In genomic region chr17:45290269-45290765, GRCh38 we compare ENCODE assay signal across 16 cellular contexts. TPM values are rescaled to one million over a fixed set of nuclear protein-coding genes. Genes with fewer than 3 reads are reported as not detected.
DNase-seq lines count a peak whose midpoint lies in the region; ATAC-seq and TF ChIP-seq lines count a peak whose summit lies in the region.
"Had no signal": no experiment of that assay in that cellular context is flagged by ENCODE, and none has a peak within 500 bp of the region (broad histone marks: within the 10 kb centered on the region; RNA-seq: fewer than 3 reads in every experiment).

No MANE protein-coding gene starts in this region.

- peak overlapping the region; percentile 54 for H3K27ac Mint-ChIP-seq in T-helper 1 cell treated with Interleukin-12 subunit alpha and Interleukin-12 subunit beta and Interleukin-4 antibody, amounts not matched to agents 30 μg/mL and 1 μg/mL, for 36 hours

- DNase-seq in T-helper 1 cell: no peak
- peak; percentile 51 for DNase-seq in NCI-H1694 treated with DMSO at 0.1 percent for 48 hours (lab: John Stamatoyannopoulos, UW)
- DNase-seq in psoas muscle: peak in 1 of 2 donors; percentile 37
- DNase-seq in upper lobe of left lung: no peak
- DNase-seq in effector CD8-positive, alpha-beta T cell (lab: John Stamatoyannopoulos, UW): no peak
- no peak for DNase-seq in hepatic stellate cell (ENCODE audit: low spot score)
- DNase-seq: activated T-cell treated with anti-CD3 and anti-CD28 coated beads, Interleukin-2, amount 50 U/mL, for 1 hour; mucosa of descending colon; NCI-H1417 treated with DMSO at 0.1 percent for 48 hours; NCI-H748 treated with DMSO at 0.1 percent for 48 hours had no signal

- 55 to 74% (median 57%) methylated on average over 11 of the region's 11 CpGs for WGBS in psoas muscle, 3 donors
- 89 to 92% methylated on average over 11 of the region's 11 CpGs for WGBS in upper lobe of left lung, 2 donors

- ATAC-seq in psoas muscle: no peak
- ATAC-seq in upper lobe of left lung (ENCODE audit: low FRiP score in 2 of 2): no peak
- ATAC-seq: mucosa of descending colon had no signal

- H3K27me3 ChIP-seq in psoas muscle (ENCODE audit: insufficient read depth in 3 of 3, low read length in 2 of 3): no peaks in the 10 kb centered on the region
- no peaks in the 10 kb centered on the region for H3K27me3 ChIP-seq in upper lobe of left lung

- TF ChIP-seq EP300 in upper lobe of left lung (IDR thresholded peaks at IDR 0.05): no peak

- TF ChIP-seq CTCF in psoas muscle (IDR thresholded peaks at IDR 0.05) (no peak), upper lobe of left lung (IDR thresholded peaks at IDR 0.05) (no peak)

- H3K4me1 ChIP-seq in psoas muscle (peaks cover 87% of the 10 kb centered on the region), upper lobe of left lung (peaks cover 45 to 72% (median 70%) of the 10 kb centered on the region in 4 donors)

- peaks cover 3 to 51% of the 10 kb centered on the region in 2 donors for H3K36me3 ChIP-seq in psoas muscle (ENCODE audit: insufficient read depth in 1 of 2, low read depth in 1 of 2)
- H3K36me3 ChIP-seq in upper lobe of left lung: peaks cover 0 to 51% (median 25%) of the 10 kb centered on the region in 4 donors
- H3K36me3 ChIP-seq: thoracic aorta had no signal

- TF ChIP-seq POLR2A in upper lobe of left lung (IDR thresholded peaks at IDR 0.05): no peak

- H3K4me3 Mint-ChIP-seq in T-helper 1 cell treated with Interleukin-12 subunit alpha and Interleukin-12 subunit beta and Interleukin-4 antibody, amounts not matched to agents 30 μg/mL and 1 μg/mL, for 36 hours: no peak overlapping the region

- H3K36me3 Mint-ChIP-seq in T-helper 1 cell treated with Interleukin-12 subunit alpha and Interleukin-12 subunit beta and Interleukin-4 antibody, amounts not matched to agents 30 μg/mL and 1 μg/mL, for 36 hours (ENCODE audit: low read depth): peaks cover 23% of the 10 kb centered on the region

- no peaks in the 10 kb centered on the region for H3K27me3 Mint-ChIP-seq in T-helper 1 cell treated with Interleukin-12 subunit alpha and Interleukin-12 subunit beta and Interleukin-4 antibody, amounts not matched to agents 30 μg/mL and 1 μg/mL, for 36 hours (ENCODE audit: low read depth)

- H3K4me1 Mint-ChIP-seq in T-helper 1 cell treated with Interleukin-12 subunit alpha and Interleukin-12 subunit beta and Interleukin-4 antibody, amounts not matched to agents 30 μg/mL and 1 μg/mL, for 36 hours (ENCODE audit: low read depth): peaks cover 38% of the 10 kb centered on the region

- peak overlapping the region; percentile 20 for H3K27ac ChIP-seq in cingulate gyrus (ENCODE audit: low read depth, low read length)
- H3K27ac ChIP-seq in psoas muscle: peak overlapping the region; percentile 96
- H3K27ac ChIP-seq in upper lobe of left lung: peak overlapping the region in 1 of 4 donors; percentile 50
- H3K27ac ChIP-seq: thoracic aorta had no signal

- H3K9me3 ChIP-seq in psoas muscle (no peaks in the 10 kb centered on the region), upper lobe of left lung (no peaks in the 10 kb centered on the region)
- H3K9me3 ChIP-seq: mucosa of descending colon, thoracic aorta had no signal

- intact Hi-C loops in psoas muscle (cut with DNase I): no loop called here

- H3K4me3 ChIP-seq in psoas muscle (peak overlapping the region; percentile 22), upper lobe of left lung (no peak overlapping the region)
- H3K4me3 ChIP-seq: mucosa of descending colon, thoracic aorta had no signal

- H3K9me3 Mint-ChIP-seq in T-helper 1 cell treated with Interleukin-12 subunit alpha and Interleukin-12 subunit beta and Interleukin-4 antibody, amounts not matched to agents 30 μg/mL and 1 μg/mL, for 36 hours: no peaks in the 10 kb centered on the region

RNA-seq across cellular contexts. Expression of gene MAP3K14, which starts 26.5 kb away (rescaled TPM):
- total RNA-seq in psoas muscle (10 to 100 TPM; 21.8 to 53.5 (median 30.1) TPM), upper lobe of left lung (10 to 100 TPM; 11.4 to 17.8 (median 13.5) TPM)
- 10 to 100 TPM; 12.4 to 28.1 (median 24.6) TPM for polyA plus RNA-seq in psoas muscle

RNA-seq across cellular contexts. Expression of gene SPATA32, which starts 28.4 kb away (rescaled TPM):
- total RNA-seq in psoas muscle (under 1 TPM in 1 of 4 donors, not detected in 3; 0.11 TPM), upper lobe of left lung (under 1 TPM in 1 of 6 donors, not detected in 5; 0.20 TPM)
- not detected for polyA plus RNA-seq in psoas muscle
- total RNA-seq: A172, fibroblast of lung, sciatic nerve, thoracic aorta had no signal
- polyA plus RNA-seq: fibroblast of lung had no signal
